In genomic region chr1:71944006-71944405, GRCh38 we compare ENCODE assay signal across 19 cellular contexts.
"Had no signal": no experiment of that assay in that cellular context is flagged by ENCODE, and none has a peak within 500 bp of the region (broad histone marks: within the 10 kb centered on the region; RNA-seq: fewer than 3 reads in every experiment).

No MANE protein-coding gene starts in this region.

- H3K9me3 Mint-ChIP-seq: activated CD4-positive, alpha-beta T cell treated with anti-CD3 and anti-CD28 coated beads, Interleukin-2, amount 10 ng/mL, durations not matched to agents 7 days and 5 days; stimulated activated memory B cell treated with anti-CD40 and anti-IgM and Interleukin-4, amounts not matched to agents 10 μg/mL and 1 μg/mL and 100 μg/mL, for 72 hours had no signal

- ATAC-seq: activated CD4-positive, CD25-positive, alpha-beta regulatory T cell treated with anti-CD3 and anti-CD28 coated beads, Interleukin-2, amount 50 U/mL, for 24 hours; activated CD8-positive, alpha-beta T cell treated with anti-CD3 and anti-CD28 coated beads, Interleukin-2, amount 10 ng/mL, durations not matched to agents 7 days and 5 days; naive thymus-derived CD4-positive, alpha-beta T cell; pancreas; sciatic nerve; stimulated activated memory B cell treated with anti-CD40 and anti-IgM and Interleukin-4, amounts not matched to agents 10 μg/mL and 1 μg/mL and 100 μg/mL, for 72 hours had no signal

- H3K4me3 ChIP-seq: left ventricle myocardium inferior, pancreas, spleen, testis, upper lobe of left lung had no signal

- H3K4me1 ChIP-seq: left ventricle myocardium inferior, pancreas, spleen, testis, upper lobe of left lung had no signal

- DNase-seq: activated CD4-positive, alpha-beta T cell treated with anti-CD3 and anti-CD28 coated beads, Interleukin-2, amount 10 ng/mL, durations not matched to agents 7 days and 5 days; activated CD8-positive, alpha-beta T cell treated with anti-CD3 and anti-CD28 coated beads, Interleukin-2, amount 10 ng/mL, durations not matched to agents 7 days and 5 days; activated effector memory CD4-positive, alpha-beta T cell treated with Interleukin-2 at 50 U/mL for 16 hours; activated naive CD4-positive, alpha-beta T cell treated with anti-CD3 and anti-CD28 coated beads, Interleukin-2, amount 50 U/mL, for 16 hours; activated T-cell treated with anti-CD3 and anti-CD28 coated beads, Interleukin-2, amount 50 U/mL, for 48 hours; aorta; cortex of kidney; kidney; left ventricle myocardium inferior; naive thymus-derived CD4-positive, alpha-beta T cell; pancreas; spleen; stimulated activated CD4-positive, alpha-beta T cell treated with anti-CD3 and anti-CD28 coated beads, Interleukin-4, amount 100 ng/mL, for 4 hours; testis; upper lobe of left lung had no signal

- H3K4me1 Mint-ChIP-seq: activated CD4-positive, alpha-beta T cell treated with anti-CD3 and anti-CD28 coated beads, Interleukin-2, amount 10 ng/mL, durations not matched to agents 7 days and 5 days; central memory CD8-positive, alpha-beta T cell; naive thymus-derived CD4-positive, alpha-beta T cell; stimulated activated memory B cell treated with anti-CD40 and anti-IgM and Interleukin-4, amounts not matched to agents 10 μg/mL and 1 μg/mL and 100 μg/mL, for 72 hours had no signal

- H3K9me3 ChIP-seq: left ventricle myocardium inferior, pancreas, spleen, testis, upper lobe of left lung had no signal

- H3K36me3 Mint-ChIP-seq: naive thymus-derived CD4-positive, alpha-beta T cell; stimulated activated memory B cell treated with anti-CD40 and anti-IgM and Interleukin-4, amounts not matched to agents 10 μg/mL and 1 μg/mL and 100 μg/mL, for 72 hours had no signal

- H3K27me3 ChIP-seq: pancreas, spleen, testis, upper lobe of left lung had no signal

- H3K36me3 ChIP-seq: left ventricle myocardium inferior, pancreas, spleen, upper lobe of left lung had no signal

- H3K27ac ChIP-seq: left ventricle myocardium inferior, pancreas, spleen, testis, upper lobe of left lung had no signal

- H3K27me3 Mint-ChIP-seq: activated CD4-positive, alpha-beta T cell treated with anti-CD3 and anti-CD28 coated beads, Interleukin-2, amount 10 ng/mL, durations not matched to agents 7 days and 5 days; central memory CD8-positive, alpha-beta T cell; naive thymus-derived CD4-positive, alpha-beta T cell; stimulated activated memory B cell treated with anti-CD40 and anti-IgM and Interleukin-4, amounts not matched to agents 10 μg/mL and 1 μg/mL and 100 μg/mL, for 72 hours had no signal

- H3K27ac Mint-ChIP-seq: activated CD4-positive, alpha-beta T cell treated with anti-CD3 and anti-CD28 coated beads, Interleukin-2, amount 10 ng/mL, durations not matched to agents 7 days and 5 days; activated CD8-positive, alpha-beta T cell treated with anti-CD3 and anti-CD28 coated beads, Interleukin-2, amount 10 ng/mL, durations not matched to agents 7 days and 5 days; naive thymus-derived CD4-positive, alpha-beta T cell; stimulated activated memory B cell treated with anti-CD40 and anti-IgM and Interleukin-4, amounts not matched to agents 10 μg/mL and 1 μg/mL and 100 μg/mL, for 72 hours had no signal

- H3K4me3 Mint-ChIP-seq: activated CD4-positive, alpha-beta T cell treated with anti-CD3 and anti-CD28 coated beads, Interleukin-2, amount 10 ng/mL, durations not matched to agents 7 days and 5 days; activated CD8-positive, alpha-beta T cell treated with anti-CD3 and anti-CD28 coated beads, Interleukin-2, amount 10 ng/mL, durations not matched to agents 7 days and 5 days; central memory CD8-positive, alpha-beta T cell; naive thymus-derived CD4-positive, alpha-beta T cell; stimulated activated memory B cell treated with anti-CD40 and anti-IgM and Interleukin-4, amounts not matched to agents 10 μg/mL and 1 μg/mL and 100 μg/mL, for 72 hours had no signal
